9 cellular contexts compared by ENCODE assay signal in genomic region chr21:32994305-32994704, GRCh38. TPM values are rescaled to one million over a fixed set of nuclear protein-coding genes. Genes with fewer than 3 reads are reported as not detected.
DNase-seq lines count a peak whose midpoint lies in the region; ATAC-seq and TF ChIP-seq lines count a peak whose summit lies in the region.
"Had no signal": no experiment of that assay in that cellular context is flagged by ENCODE, and none has a peak within 500 bp of the region (broad histone marks: within the 10 kb centered on the region; RNA-seq: fewer than 3 reads in every experiment).

No MANE protein-coding gene starts in this region.

- peaks cover 0 to 7% (median 0%) of the 10 kb centered on the region in 45 donors for H3K27me3 ChIP-seq in dorsolateral prefrontal cortex
- peaks cover 0 to 3% (median 2%) of the 10 kb centered on the region in 3 experiments for H3K27me3 ChIP-seq in neuronal stem cell (ENCODE audit: control insufficient read depth in 3 of 3, insufficient read depth in 3 of 3, low read depth in 1 of 3, low read length in 3 of 3)

- H2BK15ac ChIP-seq in neuronal stem cell (ENCODE audit: low read length), result no peak overlapping the region

- H2AK5ac ChIP-seq in neuronal stem cell (ENCODE audit: low read depth, low read length), result no peak overlapping the region

- H3K4me3 ChIP-seq in dorsolateral prefrontal cortex (no peak overlapping the region), neuronal stem cell (ENCODE audit: low read length in 2 of 2) (no peak overlapping the region)

- no peaks in the 10 kb centered on the region for H3K9me3 Mint-ChIP-seq in activated CD8-positive, alpha-beta T cell treated with anti-CD3 and anti-CD28 coated beads for 36 hours
- H3K9me3 Mint-ChIP-seq in activated CD8-positive, alpha-beta T cell treated with anti-CD3 and anti-CD28 coated beads, Interleukin-2, amount 10 ng/mL, durations not matched to agents 7 days and 5 days (ENCODE audit: insufficient read depth), result no peaks in the 10 kb centered on the region
- no peaks in the 10 kb centered on the region for H3K9me3 Mint-ChIP-seq in activated CD4-positive, alpha-beta memory T cell treated with anti-CD3 and anti-CD28 coated beads for 36 hours

- H2BK120ac ChIP-seq in neuronal stem cell (ENCODE audit: low read depth, low read length), result no peak overlapping the region

- TF ChIP-seq CTCF in activated CD8-positive, alpha-beta T cell treated with anti-CD3 and anti-CD28 coated beads for 36 hours (IDR thresholded peaks at IDR 0.05), result peak; percentile 57
- TF ChIP-seq CTCF in dorsolateral prefrontal cortex (IDR thresholded peaks at IDR 0.05 in 54 of 56, conservative IDR thresholded peaks at IDR 0.05 in 2 of 56; ENCODE audit: low read depth in 1 of 56, partially characterized antibody in 56 of 56), result peak in 52 of 56 donors; percentile 13 to 72 (median 47)

- H3K36me3 ChIP-seq in neuronal stem cell (replicated peaks in 1 of 2; ENCODE audit: control insufficient read depth in 2 of 2, insufficient read depth in 2 of 2, low read length in 2 of 2), result no peaks in the 10 kb centered on the region

- H3K4me1 ChIP-seq in neuronal stem cell (ENCODE audit: control insufficient read depth in 2 of 2, insufficient read depth in 1 of 2, low read depth in 1 of 2, low read length in 2 of 2), result peaks cover 0 to 11% of the 10 kb centered on the region in 2 donors

- POLR2A ChIA-PET in activated CD8-positive, alpha-beta T cell treated with anti-CD3 and anti-CD28 coated beads for 36 hours (lab: Charles Lee), result no interaction called here
- POLR2A ChIA-PET in activated CD8-positive, alpha-beta T cell treated with anti-CD3 and anti-CD28 coated beads, Interleukin-2, amount 10 ng/mL, durations not matched to agents 7 days and 5 days (lab: Charles Lee), result no interaction called here
- POLR2A ChIA-PET in activated CD4-positive, alpha-beta memory T cell treated with anti-CD3 and anti-CD28 coated beads for 36 hours (lab: Charles Lee), result interaction anchor here (0.6 kb wide), 1 partner anchor 184 kb away, joined by 5 read pairs; no protein-coding TSS in a partner anchor

- H3K4me3 Mint-ChIP-seq in activated CD8-positive, alpha-beta T cell treated with anti-CD3 and anti-CD28 coated beads for 36 hours, result no peak overlapping the region
- H3K4me3 Mint-ChIP-seq in activated CD8-positive, alpha-beta T cell treated with anti-CD3 and anti-CD28 coated beads, Interleukin-2, amount 10 ng/mL, durations not matched to agents 7 days and 5 days, result no peak overlapping the region
- H3K4me3 Mint-ChIP-seq in activated CD4-positive, alpha-beta memory T cell treated with anti-CD3 and anti-CD28 coated beads for 36 hours, result no peak overlapping the region

- no peak for DNase-seq in activated CD8-positive, alpha-beta T cell treated with anti-CD3 and anti-CD28 coated beads for 36 hours
- DNase-seq in activated CD8-positive, alpha-beta T cell treated with anti-CD3 and anti-CD28 coated beads, Interleukin-2, amount 10 ng/mL, durations not matched to agents 7 days and 5 days, result no peak
- DNase-seq in NCI-H69 (lab: John Stamatoyannopoulos, UW) (peak; percentile 7), dorsolateral prefrontal cortex (no peak), stromal cell of bone marrow (ENCODE audit: low read depth) (peak; percentile 7), neuronal stem cell (ENCODE audit: low spot score) (no peak)
- no peak for DNase-seq in activated CD4-positive, alpha-beta memory T cell treated with anti-CD3 and anti-CD28 coated beads for 36 hours
- DNase-seq: activated effector memory CD4-positive, alpha-beta T cell treated with Interleukin-2 at 50 U/mL for 16 hours had no signal

- WGBS in neuronal stem cell (ENCODE audit: extremely low coverage in 2 of 2, insufficient read length in 2 of 2, insufficient replicate concordance in 1 of 2), 2 donors, result no CpG with 5 or more reads among the region's 3 CpGs

- intact Hi-C loops in activated CD8-positive, alpha-beta T cell treated with anti-CD3 and anti-CD28 coated beads for 36 hours (cut with micrococcal nuclease), result loop anchor here (10.0 kb wide), 1 partner anchor 130 kb away; no protein-coding TSS in a partner anchor
- intact Hi-C loops in dorsolateral prefrontal cortex (cut with DNase I), result loop anchor here in 1 of 2 donors (5.0 kb wide), 1 partner anchor 203 kb away; no protein-coding TSS in a partner anchor
- intact Hi-C loops in activated CD4-positive, alpha-beta memory T cell treated with anti-CD3 and anti-CD28 coated beads for 36 hours (cut with micrococcal nuclease), result loop anchor here (1.0 to 5.0 kb wide), 2 partner anchors 133 to 203 kb away; no protein-coding TSS in a partner anchor

- H3K27ac Mint-ChIP-seq in activated CD8-positive, alpha-beta T cell treated with anti-CD3 and anti-CD28 coated beads for 36 hours, result no peak overlapping the region
- no peak overlapping the region for H3K27ac Mint-ChIP-seq in activated CD8-positive, alpha-beta T cell treated with anti-CD3 and anti-CD28 coated beads, Interleukin-2, amount 10 ng/mL, durations not matched to agents 7 days and 5 days
- no peak overlapping the region for H3K27ac Mint-ChIP-seq in activated CD4-positive, alpha-beta memory T cell treated with anti-CD3 and anti-CD28 coated beads for 36 hours

- H3K9ac ChIP-seq in neuronal stem cell (ENCODE audit: low read depth, low read length, poor library complexity), result no peak overlapping the region

- no peak overlapping the region for H3K23ac ChIP-seq in neuronal stem cell (ENCODE audit: low read depth, low read length, poor library complexity)

- no peak overlapping the region for H3K4ac ChIP-seq in neuronal stem cell (ENCODE audit: low read length)

- no peak overlapping the region for H2AFZ ChIP-seq in neuronal stem cell (ENCODE audit: low read length)

- H3K27ac ChIP-seq in dorsolateral prefrontal cortex, result peak overlapping the region in 4 of 59 donors; percentile 12 to 38 (median 22)
- H3K27ac ChIP-seq in neuronal stem cell (replicated peaks; ENCODE audit: low read length), result no peak overlapping the region

- H2BK12ac ChIP-seq in neuronal stem cell (ENCODE audit: low read length), result no peak overlapping the region

- H3K4me1 Mint-ChIP-seq in activated CD8-positive, alpha-beta T cell treated with anti-CD3 and anti-CD28 coated beads for 36 hours (ENCODE audit: low read depth), result no peaks in the 10 kb centered on the region
- no peaks in the 10 kb centered on the region for H3K4me1 Mint-ChIP-seq in activated CD8-positive, alpha-beta T cell treated with anti-CD3 and anti-CD28 coated beads, Interleukin-2, amount 10 ng/mL, durations not matched to agents 7 days and 5 days (ENCODE audit: low read depth)
- H3K4me1 Mint-ChIP-seq in activated CD4-positive, alpha-beta memory T cell treated with anti-CD3 and anti-CD28 coated beads for 36 hours (ENCODE audit: low read depth), result no peaks in the 10 kb centered on the region

- no peak overlapping the region for H4K91ac ChIP-seq in neuronal stem cell (ENCODE audit: low read depth, low read length, poor library complexity)

- H2BK5ac ChIP-seq in neuronal stem cell (ENCODE audit: low read length), result no peak overlapping the region

- no peaks in the 10 kb centered on the region for H3K36me3 Mint-ChIP-seq in activated CD8-positive, alpha-beta T cell treated with anti-CD3 and anti-CD28 coated beads for 36 hours (ENCODE audit: low read depth)
- H3K36me3 Mint-ChIP-seq in activated CD8-positive, alpha-beta T cell treated with anti-CD3 and anti-CD28 coated beads, Interleukin-2, amount 10 ng/mL, durations not matched to agents 7 days and 5 days (ENCODE audit: low read depth), result no peaks in the 10 kb centered on the region
- H3K36me3 Mint-ChIP-seq in activated CD4-positive, alpha-beta memory T cell treated with anti-CD3 and anti-CD28 coated beads for 36 hours, result no peaks in the 10 kb centered on the region

- H4K8ac ChIP-seq in neuronal stem cell (ENCODE audit: low read depth, low read length), result no peak overlapping the region

- H3K9me3 ChIP-seq in neuronal stem cell (replicated peaks in 1 of 2; ENCODE audit: control insufficient read depth in 2 of 2, insufficient read depth in 1 of 2, low read depth in 1 of 2, low read length in 2 of 2), result no peaks in the 10 kb centered on the region

- no peaks in the 10 kb centered on the region for H3K79me1 ChIP-seq in neuronal stem cell (ENCODE audit: low read depth, low read length)

- peaks cover 12% of the 10 kb centered on the region for H3K27me3 Mint-ChIP-seq in activated CD8-positive, alpha-beta T cell treated with anti-CD3 and anti-CD28 coated beads for 36 hours
- peaks cover 45% of the 10 kb centered on the region for H3K27me3 Mint-ChIP-seq in activated CD8-positive, alpha-beta T cell treated with anti-CD3 and anti-CD28 coated beads, Interleukin-2, amount 10 ng/mL, durations not matched to agents 7 days and 5 days (ENCODE audit: low read depth)
- H3K27me3 Mint-ChIP-seq in activated CD4-positive, alpha-beta memory T cell treated with anti-CD3 and anti-CD28 coated beads for 36 hours, result peaks cover 16% of the 10 kb centered on the region

- H3K4me2 ChIP-seq in neuronal stem cell (ENCODE audit: insufficient read depth, low read length, poor library complexity, severe bottlenecking), result no peak overlapping the region

- no peak for ATAC-seq in activated CD8-positive, alpha-beta T cell treated with anti-CD3 and anti-CD28 coated beads for 36 hours
- no peak for ATAC-seq in activated CD8-positive, alpha-beta T cell treated with anti-CD3 and anti-CD28 coated beads, Interleukin-2, amount 10 ng/mL, durations not matched to agents 7 days and 5 days
- no peak for ATAC-seq in GM21619 (IDR thresholded peaks at IDR 0.05; ENCODE audit: unreplicated experiment)

- no peak overlapping the region for H3K18ac ChIP-seq in neuronal stem cell (ENCODE audit: low read length)

- H3K14ac ChIP-seq in neuronal stem cell (ENCODE audit: low read length), result no peak overlapping the region

- CTCF ChIA-PET in activated CD8-positive, alpha-beta T cell treated with anti-CD3 and anti-CD28 coated beads for 36 hours (lab: Charles Lee), result interaction anchor here (0.7 to 2.7 kb wide), 18 partner anchors 9 to 319 kb away, joined by 3 to 18 read pairs (median 4); no protein-coding TSS in a partner anchor
- CTCF ChIA-PET in activated CD8-positive, alpha-beta T cell treated with anti-CD3 and anti-CD28 coated beads, Interleukin-2, amount 10 ng/mL, durations not matched to agents 7 days and 5 days (lab: Charles Lee), result interaction anchor here (1.0 to 2.8 kb wide), 10 partner anchors 11 to 203 kb away, joined by 3 to 35 read pairs (median 5); no protein-coding TSS in a partner anchor
- CTCF ChIA-PET in activated CD4-positive, alpha-beta memory T cell treated with anti-CD3 and anti-CD28 coated beads for 36 hours (lab: Charles Lee), result interaction anchor here (0.6 to 2.7 kb wide), 8 partner anchors 21 to 202 kb away, joined by 3 to 17 read pairs (median 4); no protein-coding TSS in a partner anchor

RNA-seq across cellular contexts. Expression of gene OLIG2, which starts 31.4 kb away (rescaled TPM):
- total RNA-seq in activated CD8-positive, alpha-beta T cell treated with anti-CD3 and anti-CD28 coated beads for 36 hours, result not detected
- not detected for total RNA-seq in activated CD8-positive, alpha-beta T cell treated with anti-CD3 and anti-CD28 coated beads, Interleukin-2, amount 10 ng/mL, durations not matched to agents 7 days and 5 days
- 100 to 1,000 TPM in 2 of 120 experiments, 10 to 100 TPM in 118; 13.9 to 165 (median 45.4) TPM for total RNA-seq in dorsolateral prefrontal cortex
- not detected for total RNA-seq in activated CD4-positive, alpha-beta memory T cell treated with anti-CD3 and anti-CD28 coated beads for 36 hours
- 0.70 TPM for polyA plus RNA-seq in neuronal stem cell (2013, experiment 1 of 2)
- polyA plus RNA-seq in neuronal stem cell (2013, experiment 2 of 2), result 0.61 TPM

Comparison
In these comparisons a context has a peak if more than half of its experiments do, and no peak if none do; other contexts are left out.
1. DNase-seq: peak in NCI-H69 (single experiment) and stromal cell of bone marrow (single experiment); none in activated CD8-positive, alpha-beta T cell treated with anti-CD3 and anti-CD28 coated beads for 36 hours (single experiment), activated CD8-positive, alpha-beta T cell treated with anti-CD3 and anti-CD28 coated beads, Interleukin-2, amount 10 ng/mL, durations not matched to agents 7 days and 5 days (single experiment), dorsolateral prefrontal cortex (0 of 10), activated CD4-positive, alpha-beta memory T cell treated with anti-CD3 and anti-CD28 coated beads for 36 hours (single experiment) and neuronal stem cell (single experiment).
2. RNA of gene OLIG2, which starts 31.4 kb away (total RNA-seq): 13.9 to 165 TPM in dorsolateral prefrontal cortex; not detected in activated CD8-positive, alpha-beta T cell treated with anti-CD3 and anti-CD28 coated beads for 36 hours, not detected in activated CD8-positive, alpha-beta T cell treated with anti-CD3 and anti-CD28 coated beads, Interleukin-2, amount 10 ng/mL, durations not matched to agents 7 days and 5 days and not detected in activated CD4-positive, alpha-beta memory T cell treated with anti-CD3 and anti-CD28 coated beads for 36 hours; every median in the first group is over 10 times any median in the second.